ENCODE assay signal across 8 cellular contexts in the genomic region with DNA sequence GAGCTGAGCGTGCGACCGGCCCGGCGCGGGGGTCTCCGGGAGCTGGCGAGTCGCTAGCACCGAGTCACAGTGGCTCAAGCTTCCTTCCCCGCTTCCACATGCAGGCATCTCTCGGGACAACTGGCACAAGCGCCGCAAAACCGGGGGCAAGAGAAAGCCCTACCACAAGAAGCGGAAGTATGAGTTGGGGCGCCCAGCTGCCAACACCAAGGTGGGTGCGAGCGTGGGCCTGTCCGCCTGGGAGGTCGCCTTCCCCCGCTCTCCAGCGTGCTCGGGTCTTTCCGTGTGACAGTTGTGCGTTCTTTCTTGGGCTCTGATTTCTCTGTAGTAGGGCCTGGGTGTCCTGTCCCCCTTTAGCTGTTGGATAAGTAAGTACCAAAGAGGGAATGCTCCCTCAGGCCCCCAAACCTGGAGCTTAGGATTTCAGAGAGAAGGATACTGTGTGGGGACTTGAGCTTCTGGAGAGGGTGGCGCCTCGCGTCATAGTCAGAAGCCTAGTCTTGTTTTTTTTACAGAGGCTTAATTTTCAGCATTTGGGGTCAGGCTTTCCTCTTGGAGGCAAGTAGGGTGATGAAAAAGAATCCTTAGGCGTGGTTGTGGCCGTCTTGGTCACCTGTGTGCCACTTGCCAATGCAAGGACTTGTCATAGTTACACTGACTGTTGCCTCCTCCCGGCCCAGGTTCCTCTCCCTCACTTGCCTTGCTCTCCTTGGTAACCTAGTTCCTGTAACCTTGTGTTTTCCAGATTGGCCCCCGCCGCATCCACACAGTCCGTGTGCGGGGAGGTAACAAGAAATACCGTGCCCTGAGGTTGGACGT. TPM values are rescaled to one million over a fixed set of nuclear protein-coding genes. Genes with fewer than 3 reads are reported as not detected.
DNase-seq lines count a peak whose midpoint lies in the region; ATAC-seq and TF ChIP-seq lines count a peak whose summit lies in the region.

No MANE protein-coding gene starts in this region.

- peak overlapping the region; percentile 90 for H3K4me3 ChIP-seq in A673 (ENCODE audit: low read depth, low read length, poor library complexity, severe bottlenecking)
- peak overlapping the region; percentile 98 for H3K4me3 ChIP-seq in LNCaP clone FGC (ENCODE audit: low read depth, low read length)
- peak overlapping the region; percentile 82 for H3K4me3 ChIP-seq in left ventricle myocardium inferior
- H3K4me3 ChIP-seq in sigmoid colon, result peak overlapping the region; percentile 74 to 91 (median 81)

- CTCF ChIA-PET in A673 (lab: Charles Lee), result no interaction called here

- ATAC-seq in GM19351 (IDR thresholded peaks at IDR 0.05; ENCODE audit: unreplicated experiment) (peak; percentile 16), HG02678 (IDR thresholded peaks at IDR 0.05; ENCODE audit: unreplicated experiment) (no peak)

- H3K4me1 Mint-ChIP-seq in activated T-helper 2 cell treated with anti-CD3 and anti-CD28 coated beads, Interferon-gamma antibody, Interleukin-2, Interleukin-4, amounts not matched to agents 10 μg/mL and 5 μg/mL and 100 μg/mL, durations not matched to agents 14 hours and 24 hours and 36 hours (ENCODE audit: low read depth), result peaks cover 27% of the 10 kb centered on the region

- H3K36me3 ChIP-seq in A673 (ENCODE audit: insufficient read depth, low read length, poor library complexity, severe bottlenecking) (peaks cover 54% of the 10 kb centered on the region), left ventricle myocardium inferior (peaks cover 46% of the 10 kb centered on the region), sigmoid colon (peaks cover 7 to 49% (median 21%) of the 10 kb centered on the region in 4 donors)

- peak overlapping the region; percentile 93 for H3K27ac Mint-ChIP-seq in activated T-helper 2 cell treated with anti-CD3 and anti-CD28 coated beads, Interferon-gamma antibody, Interleukin-2, Interleukin-4, amounts not matched to agents 10 μg/mL and 5 μg/mL and 100 μg/mL, durations not matched to agents 14 hours and 24 hours and 36 hours

- no peak for DNase-seq in A673 (ENCODE audit: low spot score)
- DNase-seq in LNCaP clone FGC (ENCODE audit: low read depth), result no peak
- peak; percentile 33 for DNase-seq in activated T-helper 2 cell treated with anti-CD3 and anti-CD28 coated beads, Interferon-gamma antibody, Interleukin-2, Interleukin-4, amounts not matched to agents 10 μg/mL and 5 μg/mL and 100 μg/mL, durations not matched to agents 14 hours and 24 hours and 36 hours (ENCODE audit: low spot score)
- no peak for DNase-seq in left ventricle myocardium inferior
- DNase-seq in sigmoid colon, result no peak
- no peak for DNase-seq in islet precursor cell

- H3K27me3 ChIP-seq in A673 (replicated peaks; ENCODE audit: insufficient read depth, low read depth, low read length, poor library complexity) (no peaks in the 10 kb centered on the region), left ventricle myocardium inferior (ENCODE audit: low read depth) (no peaks in the 10 kb centered on the region), sigmoid colon (no peaks in the 10 kb centered on the region)

- TF ChIP-seq EP300 in sigmoid colon (IDR thresholded peaks at IDR 0.05), result no peak

- no peak for TF ChIP-seq POLR2A in sigmoid colon (IDR thresholded peaks at IDR 0.05)

- H3K9me3 ChIP-seq in A673 (ENCODE audit: low read depth, low read length, poor library complexity, severe bottlenecking) (no peaks in the 10 kb centered on the region), left ventricle myocardium inferior (replicated peaks) (no peaks in the 10 kb centered on the region), sigmoid colon (no peaks in the 10 kb centered on the region)

- POLR2A ChIA-PET in A673 (lab: Charles Lee; ENCODE audit: low non-redundant PET), result interaction anchor here (1.0 kb wide), 1 partner anchor 46 kb away, joined by 3 read pairs; no protein-coding TSS in a partner anchor

- H3K9me3 Mint-ChIP-seq in activated T-helper 2 cell treated with anti-CD3 and anti-CD28 coated beads, Interferon-gamma antibody, Interleukin-2, Interleukin-4, amounts not matched to agents 10 μg/mL and 5 μg/mL and 100 μg/mL, durations not matched to agents 14 hours and 24 hours and 36 hours, result no peaks in the 10 kb centered on the region

- intact Hi-C loops in A673 (cut with micrococcal nuclease; ENCODE audit: unreplicated experiment) (loop anchor here (2.0 to 5.0 kb wide), 2 partner anchors 34 to 61 kb away; no protein-coding TSS in a partner anchor), left ventricle myocardium inferior (cut with micrococcal nuclease) (no loop called here), sigmoid colon (cut with DNase I) (loop anchor here (2.0 kb wide), 1 partner anchor 35 kb away; no protein-coding TSS in a partner anchor)
- intact Hi-C loops in activated T-helper 2 cell treated with anti-CD3 and anti-CD28 coated beads, Interferon-gamma antibody, Interleukin-2, Interleukin-4, amounts not matched to agents 10 μg/mL and 5 μg/mL and 100 μg/mL, durations not matched to agents 14 hours and 24 hours and 36 hours (cut with micrococcal nuclease), result loop anchor here (1.0 to 2.0 kb wide), 3 partner anchors 7 to 45 kb away; partner anchors contain the start of genes KIF2C and RNU5D-1

- TSS peak; percentile 47 for BruUV-seq in A673 (replicated peaks; lab: Mats Ljungman, UMichigan)

- TF ChIP-seq CTCF in A673 (conservative IDR thresholded peaks at IDR 0.05; ENCODE audit: low read depth, low read length) (no peak), LNCaP clone FGC (IDR thresholded peaks at IDR 0.05; ENCODE audit: control insufficient read depth, extremely low read depth, insufficient read depth) (no peak), left ventricle myocardium inferior (IDR thresholded peaks at IDR 0.05; ENCODE audit: borderline replicate concordance) (no peak), sigmoid colon (IDR thresholded peaks at IDR 0.05) (no peak)

- H3K27ac ChIP-seq in A673 (ENCODE audit: low read depth, low read length, poor library complexity, severe bottlenecking) (peak overlapping the region; percentile 94), left ventricle myocardium inferior (replicated peaks) (peak overlapping the region; percentile 95), sigmoid colon (peak overlapping the region; percentile 98 to 99 (median 98))

- 1 to 6% methylated on average over 38 of the region's 38 CpGs for WGBS in sigmoid colon, 2 donors

- H3K27me3 Mint-ChIP-seq in activated T-helper 2 cell treated with anti-CD3 and anti-CD28 coated beads, Interferon-gamma antibody, Interleukin-2, Interleukin-4, amounts not matched to agents 10 μg/mL and 5 μg/mL and 100 μg/mL, durations not matched to agents 14 hours and 24 hours and 36 hours (ENCODE audit: low read depth), result no peaks in the 10 kb centered on the region

- H3K4me3 Mint-ChIP-seq in activated T-helper 2 cell treated with anti-CD3 and anti-CD28 coated beads, Interferon-gamma antibody, Interleukin-2, Interleukin-4, amounts not matched to agents 10 μg/mL and 5 μg/mL and 100 μg/mL, durations not matched to agents 14 hours and 24 hours and 36 hours (ENCODE audit: low read depth), result peak overlapping the region; percentile 88

- H3K4me1 ChIP-seq in A673 (ENCODE audit: insufficient read depth, low read length, poor library complexity, severe bottlenecking) (peaks cover 7% of the 10 kb centered on the region), left ventricle myocardium inferior (peaks cover 42% of the 10 kb centered on the region), sigmoid colon (peaks cover 0 to 37% (median 26%) of the 10 kb centered on the region in 4 donors)

- peaks cover 61% of the 10 kb centered on the region for H3K36me3 Mint-ChIP-seq in activated T-helper 2 cell treated with anti-CD3 and anti-CD28 coated beads, Interferon-gamma antibody, Interleukin-2, Interleukin-4, amounts not matched to agents 10 μg/mL and 5 μg/mL and 100 μg/mL, durations not matched to agents 14 hours and 24 hours and 36 hours (ENCODE audit: low read depth)

RNA-seq across cellular contexts. Expression of gene RPS8, which starts 0.8 kb away (rescaled TPM):
- total RNA-seq in A673 (2021) (1,717 and 1,734 TPM in 2 replicates), left ventricle myocardium inferior (717 TPM), sigmoid colon (1,000 to 10,000 TPM; 2,554 to 3,717 (median 3,009) TPM)
- total RNA-seq in activated T-helper 2 cell treated with anti-CD3 and anti-CD28 coated beads, Interferon-gamma antibody, Interleukin-2, Interleukin-4, amounts not matched to agents 10 μg/mL and 5 μg/mL and 100 μg/mL, durations not matched to agents 14 hours and 24 hours and 36 hours, result 2,328 and 2,356 TPM in 2 replicates
- polyA plus RNA-seq in sigmoid colon, result 1,000 to 10,000 TPM; 1,996 to 3,223 (median 2,310) TPM

RNA-seq across cellular contexts. Expression of gene BEST4, which starts 11.8 kb away (rescaled TPM):
- total RNA-seq in A673 (2021) (not detected in 2 replicates), left ventricle myocardium inferior (0.11 TPM), sigmoid colon (1 to 10 TPM in 1 of 4 donors, under 1 TPM in 1, not detected in 2; 0.33 to 1.1 TPM)
- 0.91 and 1.7 TPM in 2 replicates for total RNA-seq in activated T-helper 2 cell treated with anti-CD3 and anti-CD28 coated beads, Interferon-gamma antibody, Interleukin-2, Interleukin-4, amounts not matched to agents 10 μg/mL and 5 μg/mL and 100 μg/mL, durations not matched to agents 14 hours and 24 hours and 36 hours
- 10 to 100 TPM in 2 of 3 donors, 1 to 10 TPM in 1; 6.0 to 37.1 (median 10.2) TPM for polyA plus RNA-seq in sigmoid colon

RNA-seq across cellular contexts. Expression of gene PLK3, which starts 24.0 kb away (rescaled TPM):
- total RNA-seq in A673 (2021), result 10.8 and 15.6 TPM in 2 replicates
- total RNA-seq in activated T-helper 2 cell treated with anti-CD3 and anti-CD28 coated beads, Interferon-gamma antibody, Interleukin-2, Interleukin-4, amounts not matched to agents 10 μg/mL and 5 μg/mL and 100 μg/mL, durations not matched to agents 14 hours and 24 hours and 36 hours, result 128 and 135 TPM in 2 replicates
- 5.4 TPM for total RNA-seq in left ventricle myocardium inferior
- total RNA-seq in sigmoid colon, result 10 to 100 TPM in 2 of 4 donors, 1 to 10 TPM in 2; 8.2 to 28.1 (median 11.0) TPM
- polyA plus RNA-seq in sigmoid colon, result 10 to 100 TPM in 2 of 3 donors, 1 to 10 TPM in 1; 7.2 to 12.1 (median 10.2) TPM

RNA-seq across cellular contexts. Expression of gene DYNLT4, which starts 31.0 kb away (rescaled TPM):
- 0.44 and 0.54 TPM in 2 replicates for total RNA-seq in A673 (2021)
- 0.32 TPM in 1 of 2 replicates, not detected in the other for total RNA-seq in activated T-helper 2 cell treated with anti-CD3 and anti-CD28 coated beads, Interferon-gamma antibody, Interleukin-2, Interleukin-4, amounts not matched to agents 10 μg/mL and 5 μg/mL and 100 μg/mL, durations not matched to agents 14 hours and 24 hours and 36 hours
- 1.9 TPM for total RNA-seq in left ventricle myocardium inferior
- total RNA-seq in sigmoid colon, result 1 to 10 TPM in 1 of 4 donors, not detected in 3; 1.1 TPM
- polyA plus RNA-seq in sigmoid colon, result under 1 TPM in 1 of 3 donors, not detected in 2; 0.20 TPM

RNA-seq across cellular contexts. Expression of gene BTBD19, which starts 32.2 kb away (rescaled TPM):
- total RNA-seq in A673 (2021) (10.3 and 12.6 TPM in 2 replicates), left ventricle myocardium inferior (3.5 TPM), sigmoid colon (1 to 10 TPM; 2.7 to 9.4 (median 3.2) TPM)
- total RNA-seq in activated T-helper 2 cell treated with anti-CD3 and anti-CD28 coated beads, Interferon-gamma antibody, Interleukin-2, Interleukin-4, amounts not matched to agents 10 μg/mL and 5 μg/mL and 100 μg/mL, durations not matched to agents 14 hours and 24 hours and 36 hours, result 17.0 and 19.8 TPM in 2 replicates
- 1 to 10 TPM in 1 of 3 donors, under 1 TPM in 1, not detected in 1; 0.60 to 2.3 TPM for polyA plus RNA-seq in sigmoid colon
